Comparison of ENCODE assay signal across 8 cellular contexts in genomic region chr5:177491429-177491945, GRCh38. TPM values are rescaled to one million over a fixed set of nuclear protein-coding genes. Genes with fewer than 3 reads are reported as not detected.
DNase-seq lines count a peak whose midpoint lies in the region; ATAC-seq and TF ChIP-seq lines count a peak whose summit lies in the region.

No MANE protein-coding gene starts in this region.

- H3K4me3 ChIP-seq in AG04449 (ENCODE audit: low read depth, low read length): no peak overlapping the region
- H3K4me3 ChIP-seq in SU-DHL-6 (ENCODE audit: insufficient read depth, low read length, poor library complexity, severe bottlenecking): no peak overlapping the region

- H3K27ac ChIP-seq in SU-DHL-6 (ENCODE audit: low read depth, low read length): no peak overlapping the region
- H3K27ac ChIP-seq in foreskin keratinocyte: no peak overlapping the region

- no peak overlapping the region for H3K9ac ChIP-seq in SU-DHL-6 (ENCODE audit: low read length)

- no peaks in the 10 kb centered on the region for H3K9me2 ChIP-seq in SU-DHL-6 (replicated peaks; ENCODE audit: insufficient read depth, low read length)

- H3K9me3 Mint-ChIP-seq in stimulated activated effector memory CD8-positive, alpha-beta T cell treated with anti-CD3 and anti-CD28 coated beads, Interleukin-12 subunit alpha, Interleukin-12 subunit beta, amount 100 ng/mL, for 72 hours: no peaks in the 10 kb centered on the region

- peaks cover 5% of the 10 kb centered on the region; the same call in 1 of the 2 replicates for H3F3A ChIP-seq in SU-DHL-6 (ENCODE audit: insufficient read depth)

- no peaks in the 10 kb centered on the region for H3K79me2 ChIP-seq in SU-DHL-6 (ENCODE audit: insufficient read depth, low read length)

- peaks cover 53% of the 10 kb centered on the region for H3K36me3 Mint-ChIP-seq in stimulated activated effector memory CD8-positive, alpha-beta T cell treated with anti-CD3 and anti-CD28 coated beads, Interleukin-12 subunit alpha, Interleukin-12 subunit beta, amount 100 ng/mL, for 72 hours

- H3K36me3 ChIP-seq in SU-DHL-6 (ENCODE audit: low read length): no peaks in the 10 kb centered on the region

- peaks cover 24% of the 10 kb centered on the region for H3K4me1 ChIP-seq in foreskin keratinocyte

- peak overlapping the region; percentile 67 for H3K27ac Mint-ChIP-seq in stimulated activated effector memory CD8-positive, alpha-beta T cell treated with anti-CD3 and anti-CD28 coated beads, Interleukin-12 subunit alpha, Interleukin-12 subunit beta, amount 100 ng/mL, for 72 hours

- ATAC-seq in foreskin keratinocyte (peak; percentile 34), HG03432 (IDR thresholded peaks at IDR 0.05; ENCODE audit: unreplicated experiment) (no peak), HG02763 (IDR thresholded peaks at IDR 0.05; ENCODE audit: unreplicated experiment) (no peak)
- ATAC-seq in stimulated activated effector memory CD8-positive, alpha-beta T cell treated with anti-CD3 and anti-CD28 coated beads, Interleukin-12 subunit alpha, Interleukin-12 subunit beta, amount 100 ng/mL, for 72 hours: peak; percentile 29

- H2AFZ ChIP-seq in SU-DHL-6 (ENCODE audit: low read depth, low read length, severe bottlenecking): no peak overlapping the region

- POLR2A ChIA-PET in AG04449 (lab: Yijun Ruan, JAX): interaction anchor here (15.7 kb wide), 1 partner anchor 14 kb away, joined by 401 read pairs; the partner anchor contains the start of gene DBN1

- CTCF ChIA-PET in AG04449 (lab: Yijun Ruan, JAX): interaction anchor here (1.3 to 16.4 kb wide), 3 partner anchors 10 to 24 kb away, joined by 4 to 261 read pairs (median 13); partner anchors contain the start of gene DBN1

- H3K4me2 ChIP-seq in SU-DHL-6 (ENCODE audit: low read depth, low read length, poor library complexity, severe bottlenecking): no peak overlapping the region

- peaks cover 43% of the 10 kb centered on the region for H3K4me1 Mint-ChIP-seq in stimulated activated effector memory CD8-positive, alpha-beta T cell treated with anti-CD3 and anti-CD28 coated beads, Interleukin-12 subunit alpha, Interleukin-12 subunit beta, amount 100 ng/mL, for 72 hours

- no peaks in the 10 kb centered on the region for H4K20me1 ChIP-seq in SU-DHL-6 (ENCODE audit: low read depth, low read length)

- DNase-seq in AG04449 (ENCODE audit: low read depth, low spot score) (no peak), GM13976 (ENCODE audit: low spot score) (no peak), foreskin keratinocyte (no peak), COR-L47 (lab: John Stamatoyannopoulos, UW) (no peak)
- no peak for DNase-seq in stimulated activated effector memory CD8-positive, alpha-beta T cell treated with anti-CD3 and anti-CD28 coated beads, Interleukin-12 subunit alpha, Interleukin-12 subunit beta, amount 100 ng/mL, for 72 hours (ENCODE audit: low spot score in 2 of 2)

- H3K4me3 Mint-ChIP-seq in stimulated activated effector memory CD8-positive, alpha-beta T cell treated with anti-CD3 and anti-CD28 coated beads, Interleukin-12 subunit alpha, Interleukin-12 subunit beta, amount 100 ng/mL, for 72 hours: no peak overlapping the region

- in situ Hi-C loops in GM13976 (cut with MboI; ENCODE audit: low sequenced_read_pairs, unreplicated experiment): no loop called here

- peak; percentile 80 for TF ChIP-seq CTCF in AG04449 (IDR thresholded peaks at IDR 0.05; ENCODE audit: insufficient read depth, low read length, missing control alignments)
- peak; percentile 29 for TF ChIP-seq CTCF in GM13976 (IDR thresholded peaks at IDR 0.05; ENCODE audit: borderline replicate concordance, control extremely low read depth, extremely low read depth, insufficient read depth, missing control alignments)
- peak; percentile 93 for TF ChIP-seq CTCF in SU-DHL-6 (IDR thresholded peaks at IDR 0.05; ENCODE audit: insufficient read depth, low read length, poor library complexity, severe bottlenecking)
- TF ChIP-seq CTCF in foreskin keratinocyte (conservative IDR thresholded peaks at IDR 0.05): peak; percentile 95

- no peaks in the 10 kb centered on the region for H3K9me3 ChIP-seq in SU-DHL-6 (ENCODE audit: insufficient read depth, low read length)

- no peaks in the 10 kb centered on the region for H3K27me3 ChIP-seq in SU-DHL-6 (ENCODE audit: low read length)
- no peaks in the 10 kb centered on the region for H3K27me3 ChIP-seq in foreskin keratinocyte

RNA-seq across cellular contexts. Expression of gene PDLIM7, which starts 5.9 kb away (rescaled TPM):
- total RNA-seq in foreskin keratinocyte: 71.7 and 77.8 TPM in 2 replicates
- polyA plus RNA-seq in foreskin keratinocyte: 106 and 107 TPM in 2 replicates

RNA-seq across cellular contexts. Expression of gene DBN1, which starts 18.1 kb away (rescaled TPM):
- 80.8 and 88.5 TPM in 2 replicates for total RNA-seq in foreskin keratinocyte
- polyA plus RNA-seq in foreskin keratinocyte: 69.8 and 78.7 TPM in 2 replicates

RNA-seq across cellular contexts. Expression of gene DOK3, which starts 18.1 kb away (rescaled TPM):
- 2.1 and 2.2 TPM in 2 replicates for total RNA-seq in foreskin keratinocyte
- 1.4 and 2.0 TPM in 2 replicates for polyA plus RNA-seq in foreskin keratinocyte

RNA-seq across cellular contexts. Expression of gene DDX41, which starts 25.3 kb away (rescaled TPM):
- total RNA-seq in foreskin keratinocyte: 87.1 and 91.0 TPM in 2 replicates
- 82.6 and 85.8 TPM in 2 replicates for polyA plus RNA-seq in foreskin keratinocyte

RNA-seq across cellular contexts. Expression of gene PRR7, which starts 44.9 kb away (rescaled TPM):
- 2.4 and 3.0 TPM in 2 replicates for total RNA-seq in foreskin keratinocyte
- 4.7 and 5.0 TPM in 2 replicates for polyA plus RNA-seq in foreskin keratinocyte

Comparison
In these comparisons a context has a peak if more than half of its experiments do, and no peak if none do; other contexts are left out.
1. CTCF ChIP-seq: peak in every context shown above with its lines; median percentile 95 in foreskin keratinocyte; 93 in SU-DHL-6; 80 in AG04449; 29 in GM13976.
2. ATAC-seq: peak in foreskin keratinocyte (single experiment) and stimulated activated effector memory CD8-positive, alpha-beta T cell treated with anti-CD3 and anti-CD28 coated beads, Interleukin-12 subunit alpha, Interleukin-12 subunit beta, amount 100 ng/mL, for 72 hours (single experiment); none in HG03432 (single experiment) and HG02763 (single experiment).